1 cellular context compared by ENCODE assay signal in genomic region chr12:117059156-117059555, GRCh38.
TF ChIP-seq lines count a peak whose summit lies in the region.

No MANE protein-coding gene starts in this region.

TF ChIP-seq in GM23338, 12 proteins besides CTCF, POLR2A, EP300 and RAD21 (continued from another document):
- TF ChIP-seq ZNF462 (CRISPR knock-in tag; IDR thresholded peaks at IDR 0.05): no peak
- no peak for TF ChIP-seq POLR2AphosphoS5 (IDR thresholded peaks at IDR 0.05; ENCODE audit: low read depth)
- TF ChIP-seq ZNF331 (CRISPR knock-in tag; IDR thresholded peaks at IDR 0.05; ENCODE audit: low read depth): no peak
- no peak for TF ChIP-seq STAT1 (IDR thresholded peaks at IDR 0.05; ENCODE audit: unreplicated experiment)
- TF ChIP-seq EZH2phosphoT487 (IDR thresholded peaks at IDR 0.05; ENCODE audit: unreplicated experiment): no peak
- no peak for TF ChIP-seq NANOG (IDR thresholded peaks at IDR 0.05; ENCODE audit: borderline replicate concordance)
- no peak for TF ChIP-seq CREB1 (CRISPR knock-in tag; IDR thresholded peaks at IDR 0.05; ENCODE audit: low read depth)
- no peak for TF ChIP-seq REST (IDR thresholded peaks at IDR 0.05; ENCODE audit: unreplicated experiment)
